In genomic region chr1:179591592-179592580, GRCh38 we compare ENCODE assay signal across 11 cellular contexts. TPM values are rescaled to one million over a fixed set of nuclear protein-coding genes. Genes with fewer than 3 reads are reported as not detected.
A peak's percentile ranks its signal among the peaks of the same experiment; 100 is the strongest.
DNase-seq lines count a peak whose midpoint lies in the region; TF ChIP-seq lines count a peak whose summit lies in the region.
"Had no signal": no experiment of that assay in that cellular context is flagged by ENCODE, and none has a peak within 500 bp of the region (broad histone marks: within the 10 kb centered on the region; RNA-seq: fewer than 3 reads in every experiment).

TSS of gene TDRD5 (plus strand) at chr1:179591832. CDS start at chr1:179592616, 784 bp downstream.

- H3K4me3 Mint-ChIP-seq in glutamatergic neuron (ENCODE audit: unreplicated experiment), result peak within 1 kb of the TSS; percentile 38
- H3K4me3 Mint-ChIP-seq in activated naive CD4-positive, alpha-beta T cell treated with anti-CD3 and anti-CD28 coated beads, Interleukin-2, amount 10 ng/mL, durations not matched to agents 7 days and 5 days, result no peak within 1 kb of the TSS
- H3K4me3 Mint-ChIP-seq: HFFc6 had no signal

- H3K27ac Mint-ChIP-seq in glutamatergic neuron (ENCODE audit: unreplicated experiment), result no peak within 1 kb of the TSS
- no peak within 1 kb of the TSS for H3K27ac Mint-ChIP-seq in activated naive CD4-positive, alpha-beta T cell treated with anti-CD3 and anti-CD28 coated beads, Interleukin-2, amount 10 ng/mL, durations not matched to agents 7 days and 5 days
- H3K27ac Mint-ChIP-seq: HFFc6 had no signal

- peaks cover 6% of the 10 kb centered on the region for H3K36me3 Mint-ChIP-seq in glutamatergic neuron (ENCODE audit: unreplicated experiment)
- no peaks in the 10 kb centered on the region for H3K36me3 Mint-ChIP-seq in activated naive CD4-positive, alpha-beta T cell treated with anti-CD3 and anti-CD28 coated beads, Interleukin-2, amount 10 ng/mL, durations not matched to agents 7 days and 5 days

- peaks cover 4% of the 10 kb centered on the region for H3K27me3 Mint-ChIP-seq in glutamatergic neuron (ENCODE audit: unreplicated experiment)
- H3K27me3 Mint-ChIP-seq in activated naive CD4-positive, alpha-beta T cell treated with anti-CD3 and anti-CD28 coated beads, Interleukin-2, amount 10 ng/mL, durations not matched to agents 7 days and 5 days, result peaks cover 54% of the 10 kb centered on the region

- peaks cover 5% of the 10 kb centered on the region for H3K9me3 Mint-ChIP-seq in glutamatergic neuron (ENCODE audit: unreplicated experiment)
- no peaks in the 10 kb centered on the region for H3K9me3 Mint-ChIP-seq in activated naive CD4-positive, alpha-beta T cell treated with anti-CD3 and anti-CD28 coated beads, Interleukin-2, amount 10 ng/mL, durations not matched to agents 7 days and 5 days
- H3K9me3 Mint-ChIP-seq: HFFc6 had no signal

- TF ChIP-seq CTCF in glutamatergic neuron (IDR thresholded peaks at IDR 0.05; ENCODE audit: partially characterized antibody, unreplicated experiment), result no peak

- peak; percentile 65 for DNase-seq in GM03348 (ENCODE audit: low spot score)
- DNase-seq in NCI-H69 (lab: John Stamatoyannopoulos, UW), result peak; percentile 67
- DNase-seq in glutamatergic neuron, result peak; percentile 40
- DNase-seq in retina, result peak; percentile 82
- no peak for DNase-seq in activated naive CD4-positive, alpha-beta T cell treated with anti-CD3 and anti-CD28 coated beads, Interleukin-2, amount 10 ng/mL, durations not matched to agents 7 days and 5 days
- DNase-seq in NCI-H187 (lab: John Stamatoyannopoulos, UW), result no peak
- DNase-seq in SKM-1 treated with dmso at 0.1 percent for 144 hours (lab: John Stamatoyannopoulos, UW; ENCODE audit: unreplicated experiment), result no peak
- no peak for DNase-seq in NCI-H1694 (lab: John Stamatoyannopoulos, UW)
- DNase-seq: HFFc6 had no signal

- CTCF ChIA-PET in activated naive CD4-positive, alpha-beta T cell treated with anti-CD3 and anti-CD28 coated beads, Interleukin-2, amount 10 ng/mL, durations not matched to agents 7 days and 5 days (lab: Charles Lee), result no interaction called here

- H3K4me1 Mint-ChIP-seq in glutamatergic neuron (ENCODE audit: low read depth, unreplicated experiment), result no peaks in the 10 kb centered on the region
- H3K4me1 Mint-ChIP-seq in activated naive CD4-positive, alpha-beta T cell treated with anti-CD3 and anti-CD28 coated beads, Interleukin-2, amount 10 ng/mL, durations not matched to agents 7 days and 5 days, result no peaks in the 10 kb centered on the region

RNA-seq across cellular contexts. Expression of gene TDRD5, which starts in this region (rescaled TPM):
- total RNA-seq in glutamatergic neuron (ENCODE audit: unreplicated experiment), result not detected
- total RNA-seq: GM12878, HFFc6, myocyte had no signal

Comparison
In these comparisons a context has a peak if more than half of its experiments do, and no peak if none do; other contexts are left out.
1. Peak in DNase-seq in glutamatergic neuron; RNA of the gene not detected or under 1 TPM.
2. DNase-seq: peak in GM03348 (single experiment), NCI-H69 (single experiment) and retina (single experiment); none in activated naive CD4-positive, alpha-beta T cell treated with anti-CD3 and anti-CD28 coated beads, Interleukin-2, amount 10 ng/mL, durations not matched to agents 7 days and 5 days (single experiment), NCI-H187 (0 of 2), SKM-1 treated with dmso at 0.1 percent for 144 hours (single experiment) and NCI-H1694 (single experiment).